ENCODE assay signal across 31 cellular contexts in genomic region chr9:8943392-8943791, GRCh38.
"Had no signal": no experiment of that assay in that cellular context is flagged by ENCODE, and none has a peak within 500 bp of the region (broad histone marks: within the 10 kb centered on the region; RNA-seq: fewer than 3 reads in every experiment).

No MANE protein-coding gene starts in this region.

- FAIRE-seq: urothelium cell line had no signal

- H3K27ac ChIP-seq: neural progenitor cell, ovary, parathyroid adenoma, psoas muscle, right lobe of liver, sigmoid colon, spleen, suprapubic skin, testis, tibial artery, upper lobe of left lung, vagina had no signal

- ATAC-seq: naive thymus-derived CD8-positive, alpha-beta T cell; psoas muscle; right cardiac atrium; right lobe of liver; stimulated activated memory B cell treated with anti-CD40 and anti-IgM and Interleukin-4, amounts not matched to agents 10 μg/mL and 1 μg/mL and 100 μg/mL, for 72 hours; stimulated activated naive CD8-positive, alpha-beta T cell treated with anti-CD3 and anti-CD28 coated beads, Interleukin-15, amount 100 ng/mL, for 72 hours; stimulated activated naive CD8-positive, alpha-beta T cell treated with anti-CD3 and anti-CD28 coated beads, Interleukin-15, Interleukin-2, amounts not matched to agents 100 U/mL and 50 U/mL, for 24 hours had no signal

- DNase-seq: naive thymus-derived CD8-positive, alpha-beta T cell; occipital lobe; ovary; posterior cingulate gyrus; psoas muscle; right cardiac atrium; right lobe of liver; sigmoid colon; spleen; stimulated activated CD4-positive, alpha-beta T cell treated with anti-CD3 and anti-CD28 coated beads, Interleukin-12 subunit alpha, Interleukin-12 subunit beta, amount 100 ng/mL, for 4 hours; stimulated activated CD4-positive, alpha-beta T cell treated with anti-CD3 and anti-CD28 coated beads, Interleukin-1b, Interleukin-23, amount 100 ng/mL, for 48 hours; stimulated activated CD4-positive, alpha-beta T cell treated with anti-CD3 and anti-CD28 coated beads, Interleukin-4, amount 100 ng/mL, for 1 hour; stimulated activated CD4-positive, alpha-beta T cell treated with anti-CD3 and anti-CD28 coated beads, Interleukin-4, amount 100 ng/mL, for 4 hours; stimulated activated CD8-positive, alpha-beta memory T cell treated with anti-CD3 and anti-CD28 coated beads, Interleukin-4, amount 100 ng/mL, for 48 hours; stimulated activated naive CD4-positive, alpha-beta T cell; stimulated activated naive CD8-positive, alpha-beta T cell treated with anti-CD3 and anti-CD28 coated beads, Interleukin-15, amount 100 ng/mL, for 72 hours; stimulated activated naive CD8-positive, alpha-beta T cell treated with anti-CD3 and anti-CD28 coated beads, Interleukin-15, Interleukin-2, amounts not matched to agents 100 U/mL and 50 U/mL, for 24 hours; substantia nigra; testis; tibial artery; trophoblast cell; upper lobe of left lung had no signal

- H3K4me1 Mint-ChIP-seq: naive thymus-derived CD8-positive, alpha-beta T cell; nephron; stimulated activated memory B cell treated with anti-CD40 and anti-IgM and Interleukin-4, amounts not matched to agents 10 μg/mL and 1 μg/mL and 100 μg/mL, for 72 hours; stimulated activated naive CD8-positive, alpha-beta T cell treated with anti-CD3 and anti-CD28 coated beads, Interleukin-15, amount 100 ng/mL, for 72 hours had no signal

- H3K9me3 ChIP-seq: ovary, psoas muscle, right lobe of liver, sigmoid colon, spleen, suprapubic skin, testis, tibial artery, upper lobe of left lung, vagina had no signal

- H3K4me3 ChIP-seq: neural progenitor cell, ovary, psoas muscle, right lobe of liver, sigmoid colon, smooth muscle cell, spleen, suprapubic skin, testis, tibial artery, upper lobe of left lung, vagina had no signal

- H3K27me3 ChIP-seq: ovary, right lobe of liver, sigmoid colon, spleen, suprapubic skin, testis, tibial artery, upper lobe of left lung, vagina had no signal

- H3K9me3 Mint-ChIP-seq: neural progenitor cell had no signal

- H3K27me3 Mint-ChIP-seq: naive thymus-derived CD8-positive, alpha-beta T cell; progenitor cell of endocrine pancreas; stimulated activated memory B cell treated with anti-CD40 and anti-IgM and Interleukin-4, amounts not matched to agents 10 μg/mL and 1 μg/mL and 100 μg/mL, for 72 hours; stimulated activated naive CD8-positive, alpha-beta T cell treated with anti-CD3 and anti-CD28 coated beads, Interleukin-15, amount 100 ng/mL, for 72 hours had no signal

- H3K27ac Mint-ChIP-seq: naive thymus-derived CD8-positive, alpha-beta T cell; nephron; neural progenitor cell; progenitor cell of endocrine pancreas; stimulated activated memory B cell treated with anti-CD40 and anti-IgM and Interleukin-4, amounts not matched to agents 10 μg/mL and 1 μg/mL and 100 μg/mL, for 72 hours; stimulated activated naive CD8-positive, alpha-beta T cell treated with anti-CD3 and anti-CD28 coated beads, Interleukin-15, amount 100 ng/mL, for 72 hours had no signal

- H3K4me1 ChIP-seq: parathyroid adenoma, psoas muscle, right lobe of liver, sigmoid colon, spleen, suprapubic skin, testis, tibial artery, upper lobe of left lung, vagina had no signal

- H3K36me3 Mint-ChIP-seq: naive thymus-derived CD8-positive, alpha-beta T cell; neural progenitor cell; stimulated activated memory B cell treated with anti-CD40 and anti-IgM and Interleukin-4, amounts not matched to agents 10 μg/mL and 1 μg/mL and 100 μg/mL, for 72 hours had no signal

- H3K4me3 Mint-ChIP-seq: naive thymus-derived CD8-positive, alpha-beta T cell; nephron; neural progenitor cell; stimulated activated memory B cell treated with anti-CD40 and anti-IgM and Interleukin-4, amounts not matched to agents 10 μg/mL and 1 μg/mL and 100 μg/mL, for 72 hours; stimulated activated naive CD8-positive, alpha-beta T cell treated with anti-CD3 and anti-CD28 coated beads, Interleukin-15, amount 100 ng/mL, for 72 hours had no signal

- H3K36me3 ChIP-seq: neural progenitor cell, ovary, right lobe of liver, sigmoid colon, spleen, suprapubic skin, tibial artery, upper lobe of left lung, vagina had no signal
